3 cellular contexts compared by ENCODE assay signal in the genomic region with DNA sequence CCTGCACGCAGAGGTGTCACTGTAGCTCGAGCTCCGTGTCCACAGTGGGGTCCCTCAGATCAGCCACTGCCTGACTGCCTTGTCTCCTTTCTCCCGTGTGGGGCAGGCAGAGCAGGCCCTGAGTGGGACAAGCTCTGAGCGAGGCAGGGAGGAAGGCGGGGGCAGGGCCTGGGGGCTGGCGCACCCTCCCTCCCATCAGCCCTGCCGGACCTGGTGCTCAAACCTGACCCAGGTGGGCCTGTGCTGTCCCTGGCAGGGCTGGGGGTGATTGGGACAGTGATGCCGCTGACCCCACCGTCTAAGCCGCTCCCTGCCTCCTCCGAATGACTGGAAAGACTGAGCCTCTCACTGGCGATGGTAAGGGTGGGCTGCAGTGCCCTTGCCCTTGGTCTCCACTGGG.
"Had no signal": no experiment of that assay in that cellular context is flagged by ENCODE, and none has a peak within 500 bp of the region (broad histone marks: within the 10 kb centered on the region; RNA-seq: fewer than 3 reads in every experiment).

No MANE protein-coding gene starts in this region.

- DNase-seq: GDM1, GF-D8 had no signal

- H3K4me3 ChIP-seq: GM12878 had no signal

- ATAC-seq: GM12878 had no signal
